ENCODE assay signal across 3 cellular contexts in genomic region chr6:42344756-42345155, GRCh38.
TF ChIP-seq lines count a peak whose summit lies in the region.

No MANE protein-coding gene starts in this region.

TF ChIP-seq in SK-N-SH, 30 proteins besides CTCF, POLR2A, EP300 and RAD21 (continued from another document):
- no peak for TF ChIP-seq USF2 (IDR thresholded peaks at IDR 0.05; ENCODE audit: borderline replicate concordance, low read depth, low read length)
- no peak for TF ChIP-seq YY1 (IDR thresholded peaks at IDR 0.05; ENCODE audit: low read depth)
TF ChIP-seq in SK-N-SH: peak in this region for 1.

TF ChIP-seq in SK-N-SH treated with all-trans-retinoic acid at 6 μM for 48 hours, 23 proteins besides CTCF, POLR2A, EP300 and RAD21 (continued from another document):
- TF ChIP-seq, protein P1, sequence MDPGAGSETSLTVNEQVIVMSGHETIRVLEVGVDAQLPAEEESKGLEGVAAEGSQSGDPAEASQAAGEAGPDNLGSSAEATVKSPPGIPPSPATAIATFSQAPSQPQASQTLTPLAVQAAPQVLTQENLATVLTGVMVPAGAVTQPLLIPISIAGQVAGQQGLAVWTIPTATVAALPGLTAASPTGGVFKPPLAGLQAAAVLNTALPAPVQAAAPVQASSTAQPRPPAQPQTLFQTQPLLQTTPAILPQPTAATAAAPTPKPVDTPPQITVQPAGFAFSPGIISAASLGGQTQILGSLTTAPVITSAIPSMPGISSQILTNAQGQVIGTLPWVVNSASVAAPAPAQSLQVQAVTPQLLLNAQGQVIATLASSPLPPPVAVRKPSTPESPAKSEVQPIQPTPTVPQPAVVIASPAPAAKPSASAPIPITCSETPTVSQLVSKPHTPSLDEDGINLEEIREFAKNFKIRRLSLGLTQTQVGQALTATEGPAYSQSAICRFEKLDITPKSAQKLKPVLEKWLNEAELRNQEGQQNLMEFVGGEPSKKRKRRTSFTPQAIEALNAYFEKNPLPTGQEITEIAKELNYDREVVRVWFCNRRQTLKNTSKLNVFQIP (CRISPR knock-in tag; IDR thresholded peaks at IDR 0.05; ENCODE audit: borderline replicate concordance, low read depth) = no peak

TF ChIP-seq in HepG2, 621 proteins besides CTCF, POLR2A, EP300 and RAD21 (continued from another document):
- TF ChIP-seq REST (IDR thresholded peaks at IDR 0.05; ENCODE audit: borderline replicate concordance in 1 of 2, low read depth in 1 of 2, low read length in 2 of 2) (peak; percentile 19 to 88; a peak in 3 of 4 replicates), MNT (IDR thresholded peaks at IDR 0.05) (peak; percentile 91), MIER2 (CRISPR knock-in tag; IDR thresholded peaks at IDR 0.05) (peak; percentile 82), NRL (CRISPR knock-in tag; IDR thresholded peaks at IDR 0.05; ENCODE audit: borderline replicate concordance) (no peak), AGO1 (IDR thresholded peaks at IDR 0.05; ENCODE audit: low read depth, low read length, poor library complexity, severe bottlenecking) (no peak), ZNF614 (CRISPR knock-in tag; IDR thresholded peaks at IDR 0.05; ENCODE audit: borderline replicate concordance) (no peak), ELF4 (CRISPR knock-in tag; IDR thresholded peaks at IDR 0.05; ENCODE audit: borderline replicate concordance) (no peak)
